Comparison of ENCODE assay signal across 16 cellular contexts in the genomic region with DNA sequence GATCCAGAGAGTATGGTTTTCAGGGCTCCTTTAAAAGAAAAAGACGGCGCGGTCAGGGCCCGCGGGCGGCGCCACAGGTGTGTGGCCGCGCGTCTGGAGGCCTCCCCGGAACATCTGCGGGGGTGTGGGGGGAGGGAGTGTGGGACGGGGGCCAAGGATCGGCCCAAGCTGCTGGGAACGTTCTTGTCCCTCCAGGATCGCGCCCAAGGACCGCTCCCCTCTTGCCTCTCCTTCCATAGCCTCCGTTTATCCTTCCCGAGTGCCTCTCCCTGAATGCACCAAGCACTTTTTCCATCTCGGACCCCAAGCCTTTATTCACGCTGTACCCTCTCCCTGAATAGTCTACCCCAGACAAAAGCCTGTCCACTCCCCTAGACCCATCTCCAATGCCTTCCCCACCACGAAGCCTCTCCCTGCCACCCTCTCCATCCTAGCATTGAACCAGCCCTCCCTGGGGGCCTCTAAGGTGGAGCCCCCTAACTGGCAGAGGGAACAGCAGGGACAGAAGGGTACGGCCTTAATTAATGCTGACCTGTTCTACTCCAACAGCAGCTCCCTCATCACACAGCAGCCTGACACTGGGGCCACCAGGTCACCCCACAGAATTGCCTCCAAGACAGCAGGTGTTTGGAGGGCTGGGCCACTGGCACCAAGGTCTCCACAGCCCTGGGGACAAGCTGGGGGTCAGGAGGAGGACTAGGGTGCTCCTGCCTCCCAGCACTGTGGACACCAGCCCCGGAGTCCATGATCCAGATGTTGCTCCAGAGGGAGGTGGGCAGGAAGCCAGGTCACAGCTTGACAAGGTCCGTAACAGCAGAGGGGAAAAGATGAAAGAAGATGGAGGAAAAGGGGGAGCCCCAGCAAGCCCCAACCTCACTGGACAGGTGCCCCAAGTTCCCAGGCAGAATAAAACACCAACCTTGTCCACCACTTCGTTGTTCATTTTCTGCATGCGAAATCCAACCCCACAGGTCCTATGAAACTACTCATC. TPM values are rescaled to one million over a fixed set of nuclear protein-coding genes. Genes with fewer than 3 reads are reported as not detected.
A peak's percentile ranks its signal among the peaks of the same experiment; 100 is the strongest.
DNase-seq lines count a peak whose midpoint lies in the region; ATAC-seq, FAIRE-seq and TF ChIP-seq lines count a peak whose summit lies in the region.
"Had no signal": no experiment of that assay in that cellular context is flagged by ENCODE, and none has a peak within 500 bp of the region (broad histone marks: within the 10 kb centered on the region; RNA-seq: fewer than 3 reads in every experiment).

No MANE protein-coding gene starts in this region.

- peaks cover 11% of the 10 kb centered on the region for H3K4me1 Mint-ChIP-seq in stimulated activated naive CD8-positive, alpha-beta T cell treated with anti-CD3 and anti-CD28 coated beads, Interleukin-15, Interleukin-2, amounts not matched to agents 100 ng/mL and 50 ng/mL, for 24 hours (ENCODE audit: low read depth)
- peaks cover 7% of the 10 kb centered on the region for H3K4me1 Mint-ChIP-seq in stimulated activated naive CD8-positive, alpha-beta T cell treated with anti-CD3 and anti-CD28 coated beads, Interleukin-15, amount 100 ng/mL, for 72 hours

- H3K27ac ChIP-seq in ascending aorta (no peak overlapping the region), mesodermal cell (ENCODE audit: low read depth, low read length, severe bottlenecking) (no peak overlapping the region), vagina (no peak overlapping the region), left lung (no peak overlapping the region), kidney (ENCODE audit: low read depth in 2 of 2, low read length in 2 of 2) (no peak overlapping the region)
- H3K27ac ChIP-seq: colonic mucosa had no signal

- H3K9ac ChIP-seq in kidney (ENCODE audit: low read length in 2 of 2): no peak overlapping the region

- H3K27me3 ChIP-seq in ascending aorta (peaks cover 16% of the 10 kb centered on the region), vagina (peaks cover 16% of the 10 kb centered on the region), left lung (peaks cover 68 to 96% of the 10 kb centered on the region in 2 donors)

- WGBS in mesodermal cell (ENCODE audit: insufficient coverage in 2 of 2), 2 experiments: 14 to 19% methylated on average over 15 to 23 of the region's 28 CpGs

- intact Hi-C loops in ascending aorta (cut with DNase I): no loop called here
- intact Hi-C loops in vagina (cut with DNase I): no loop called here
- intact Hi-C loops in left lung (cut with DNase I): no loop called here
- intact Hi-C loops in kidney (cut with DNase I): no loop called here

- peak overlapping the region; percentile 26 for H3K4me3 Mint-ChIP-seq in stimulated activated naive CD8-positive, alpha-beta T cell treated with anti-CD3 and anti-CD28 coated beads, Interleukin-15, Interleukin-2, amounts not matched to agents 100 ng/mL and 50 ng/mL, for 24 hours
- peak overlapping the region in 1 of 2 donors; percentile 10 for H3K4me3 Mint-ChIP-seq in stimulated activated naive CD8-positive, alpha-beta T cell treated with anti-CD3 and anti-CD28 coated beads, Interleukin-15, amount 100 ng/mL, for 72 hours
- H3K4me3 Mint-ChIP-seq: CD8-positive, alpha-beta T cell had no signal

- H3K4me1 ChIP-seq in ascending aorta (peaks cover 7 to 14% of the 10 kb centered on the region in 2 donors), mesodermal cell (ENCODE audit: control insufficient read depth, insufficient read depth, low read length, poor library complexity, severe bottlenecking) (peaks cover 9% of the 10 kb centered on the region), vagina (peaks cover 33% of the 10 kb centered on the region), left lung (peaks cover 0 to 42% of the 10 kb centered on the region in 2 donors), kidney (ENCODE audit: control insufficient read depth in 1 of 2, insufficient read depth in 1 of 2, low read depth in 1 of 2, low read length in 2 of 2) (no peaks in the 10 kb centered on the region)
- H3K4me1 ChIP-seq: colonic mucosa had no signal

- no peak for FAIRE-seq in kidney (lab: Jason Lieb, UNC)
- FAIRE-seq: GM19239 had no signal

- peaks cover 71% of the 10 kb centered on the region for H3K27me3 Mint-ChIP-seq in stimulated activated naive CD8-positive, alpha-beta T cell treated with anti-CD3 and anti-CD28 coated beads, Interleukin-15, Interleukin-2, amounts not matched to agents 100 ng/mL and 50 ng/mL, for 24 hours
- peaks cover 83% of the 10 kb centered on the region for H3K27me3 Mint-ChIP-seq in stimulated activated naive CD8-positive, alpha-beta T cell treated with anti-CD3 and anti-CD28 coated beads, Interleukin-15, amount 100 ng/mL, for 72 hours

- TF ChIP-seq CTCF in ascending aorta (IDR thresholded peaks at IDR 0.05) (no peak), vagina (IDR thresholded peaks at IDR 0.05) (no peak), left lung (IDR thresholded peaks at IDR 0.05) (no peak), kidney (IDR thresholded peaks at IDR 0.05; ENCODE audit: borderline replicate concordance, extremely low read depth, insufficient read depth) (no peak)

- ATAC-seq in stimulated activated naive CD8-positive, alpha-beta T cell treated with anti-CD3 and anti-CD28 coated beads, Interleukin-15, amount 100 ng/mL, for 72 hours: no peak
- no peak for ATAC-seq in left lung
- ATAC-seq: CD8-positive, alpha-beta T cell had no signal

- no peak overlapping the region for H3K27ac Mint-ChIP-seq in stimulated activated naive CD8-positive, alpha-beta T cell treated with anti-CD3 and anti-CD28 coated beads, Interleukin-15, Interleukin-2, amounts not matched to agents 100 ng/mL and 50 ng/mL, for 24 hours
- no peak overlapping the region for H3K27ac Mint-ChIP-seq in stimulated activated naive CD8-positive, alpha-beta T cell treated with anti-CD3 and anti-CD28 coated beads, Interleukin-15, amount 100 ng/mL, for 72 hours
- H3K27ac Mint-ChIP-seq: CD8-positive, alpha-beta T cell had no signal

- H3K36me3 ChIP-seq in ascending aorta: no peaks in the 10 kb centered on the region
- peaks cover 6% of the 10 kb centered on the region for H3K36me3 ChIP-seq in mesodermal cell (ENCODE audit: control insufficient read depth, insufficient read depth, low read length)
- H3K36me3 ChIP-seq in vagina: no peaks in the 10 kb centered on the region
- no peaks in the 10 kb centered on the region for H3K36me3 ChIP-seq in left lung
- H3K36me3 ChIP-seq in kidney (ENCODE audit: control insufficient read depth in 1 of 2, insufficient read depth in 2 of 2, low read length in 2 of 2): no peaks in the 10 kb centered on the region
- H3K36me3 ChIP-seq: colonic mucosa had no signal

- no peaks in the 10 kb centered on the region for H3K9me3 Mint-ChIP-seq in stimulated activated naive CD8-positive, alpha-beta T cell treated with anti-CD3 and anti-CD28 coated beads, Interleukin-15, Interleukin-2, amounts not matched to agents 100 ng/mL and 50 ng/mL, for 24 hours
- peaks cover 7 to 11% of the 10 kb centered on the region in 2 donors for H3K9me3 Mint-ChIP-seq in stimulated activated naive CD8-positive, alpha-beta T cell treated with anti-CD3 and anti-CD28 coated beads, Interleukin-15, amount 100 ng/mL, for 72 hours
- H3K9me3 Mint-ChIP-seq: CD8-positive, alpha-beta T cell had no signal

- DNase-seq in stimulated activated naive CD8-positive, alpha-beta T cell treated with anti-CD3 and anti-CD28 coated beads, Interleukin-15, amount 100 ng/mL, for 72 hours: no peak
- no peak for DNase-seq in ascending aorta (ENCODE audit: low spot score in 2 of 2)
- DNase-seq in vagina (ENCODE audit: extremely low spot score in 2 of 2): no peak
- no peak for DNase-seq in left lung
- no peak for DNase-seq in NCI-H226
- no peak for DNase-seq in kidney
- DNase-seq: activated CD4-positive, alpha-beta T cell treated with anti-CD3 and anti-CD28 coated beads for 1 hour; activated naive CD4-positive, alpha-beta T cell treated with Interleukin-2 at 50 U/mL for 16 hours; CD8-positive, alpha-beta T cell; colonic mucosa; Kasumi-1; SIG-M5 had no signal

- TF ChIP-seq POLR2A in vagina (IDR thresholded peaks at IDR 0.05): no peak

- H3K4me3 ChIP-seq in ascending aorta (peak overlapping the region; percentile 49 to 61), mesodermal cell (ENCODE audit: extremely low read depth, insufficient read depth, low read length, poor library complexity, severe bottlenecking) (peak overlapping the region; percentile 79), vagina (peak overlapping the region; percentile 48), left lung (peak overlapping the region in 1 of 2 donors; percentile 45), kidney (ENCODE audit: low read length in 2 of 2) (no peak overlapping the region)

- H3K9me3 ChIP-seq in ascending aorta (no peaks in the 10 kb centered on the region), mesodermal cell (ENCODE audit: control insufficient read depth, low read length) (no peaks in the 10 kb centered on the region), vagina (no peaks in the 10 kb centered on the region), left lung (no peaks in the 10 kb centered on the region), kidney (ENCODE audit: control insufficient read depth in 1 of 2, low read length in 2 of 2) (no peaks in the 10 kb centered on the region)
- H3K9me3 ChIP-seq: colonic mucosa had no signal

- peaks cover 4% of the 10 kb centered on the region for H3K36me3 Mint-ChIP-seq in stimulated activated naive CD8-positive, alpha-beta T cell treated with anti-CD3 and anti-CD28 coated beads, Interleukin-15, Interleukin-2, amounts not matched to agents 100 ng/mL and 50 ng/mL, for 24 hours (ENCODE audit: low read depth)
- H3K36me3 Mint-ChIP-seq: CD8-positive, alpha-beta T cell had no signal

RNA-seq across cellular contexts. Expression of a gene that starts 3.9 kb away (rescaled TPM):
- total RNA-seq in ascending aorta: 1.9 TPM
- polyA plus RNA-seq in mesodermal cell (2013, experiment 1 of 2): 89.7 TPM
- polyA plus RNA-seq in mesodermal cell (2013, experiment 2 of 2): 78.1 TPM
- 3.4 TPM for total RNA-seq in vagina
- total RNA-seq in left lung: 1 to 10 TPM; 5.2 to 5.4 TPM
- total RNA-seq in kidney: 0.66 TPM
- 0.26 TPM for polyA plus RNA-seq in kidney (ENCODE audit: insufficient read depth, low read depth, low replicate concordance)
- total RNA-seq: CD8-positive, alpha-beta T cell; mononuclear cell had no signal

Comparison
In these comparisons a context has a peak if more than half of its experiments do, and no peak if none do; other contexts are left out.
1. H3K4me3 ChIP-seq: peak in ascending aorta (2 of 2), mesodermal cell (single experiment) and vagina (2 of 2); none in kidney (0 of 2).